In genomic region chr17:82921426-82921825, GRCh38 we compare ENCODE assay signal across 24 cellular contexts.
"Had no signal": no experiment of that assay in that cellular context is flagged by ENCODE, and none has a peak within 500 bp of the region (broad histone marks: within the 10 kb centered on the region; RNA-seq: fewer than 3 reads in every experiment).

No MANE protein-coding gene starts in this region.

- DNase-seq: activated B cell treated with CpG ODN at 0.5 μM for 24 hours; activated CD4-positive, alpha-beta T cell treated with anti-CD3 and anti-CD28 coated beads for 1 hour; activated CD4-positive, alpha-beta T cell treated with anti-CD3 and anti-CD28 coated beads, Interleukin-2, amount 10 ng/mL, durations not matched to agents 24 days and 14 days; activated CD4-positive, alpha-beta T cell treated with anti-CD3 and anti-CD28 coated beads, Interleukin-2, amount 50 U/mL, for 48 hours; activated gamma-delta T cell; activated naive CD4-positive, alpha-beta T cell treated with anti-CD3 and anti-CD28 coated beads for 36 hours; activated T-cell treated with anti-CD3 and anti-CD28 coated beads for 4 hours; activated T-cell treated with anti-CD3 and anti-CD28 coated beads, Interleukin-2, amount 50 U/mL, for 48 hours; cerebellar nuclear complex; Kasumi-1; KBM-7; NCI-H1048; NCI-H146; NCI-H187 treated with DMSO at 0.1 percent for 48 hours; NCI-H2081 treated with DMSO at 0.1 percent for 48 hours; NCI-H2171 treated with DMSO at 0.1 percent for 48 hours; NCI-H226; NCI-H510A treated with DMSO at 0.1 percent for 48 hours; NCI-H69; SIG-M5; T-helper 2 cell; T1000 had no signal

- ATAC-seq: activated T-helper 17 cell treated with anti-CD3 and anti-CD28 coated beads, Interleukin-2, amount 50 U/mL, for 72 hours had no signal

- FAIRE-seq: TTC549 had no signal
